ENCODE assay signal across 16 cellular contexts in genomic region chr2:117952237-117952636, GRCh38.
DNase-seq lines count a peak whose midpoint lies in the region; ATAC-seq lines count a peak whose summit lies in the region.
"Had no signal": no experiment of that assay in that cellular context is flagged by ENCODE, and none has a peak within 500 bp of the region (broad histone marks: within the 10 kb centered on the region; RNA-seq: fewer than 3 reads in every experiment).

No MANE protein-coding gene starts in this region.

- H4K91ac ChIP-seq in mesenchymal stem cell (ENCODE audit: low read length) = peak overlapping the region; percentile 3

- DNase-seq in NCI-H1694 treated with DMSO at 0.1 percent for 48 hours (lab: John Stamatoyannopoulos, UW) (peak; percentile 37), NCI-H1694 (lab: John Stamatoyannopoulos, UW) (no peak), T-helper 17 cell (no peak), mesenchymal stem cell (no peak), RPMI8226 (no peak)
- DNase-seq in effector memory CD8-positive, alpha-beta T cell = no peak
- no peak for DNase-seq in stimulated activated CD4-positive, alpha-beta T cell treated with anti-CD3 and anti-CD28 coated beads, Interleukin-4, amount 100 ng/mL, for 24 hours
- DNase-seq: AML-193; Caco-2; CD4-positive, alpha-beta T cell; H9 had no signal

- H3K4ac ChIP-seq in mesenchymal stem cell (ENCODE audit: low read depth in 1 of 2, low read length in 2 of 2) = no peak overlapping the region

- no peak overlapping the region for H2BK12ac ChIP-seq in mesenchymal stem cell (ENCODE audit: low read length in 2 of 2)

- H3K23ac ChIP-seq in mesenchymal stem cell (ENCODE audit: low read length in 2 of 2) = no peak overlapping the region

- peak overlapping the region; percentile 19 for H3K27ac Mint-ChIP-seq in T-helper 17 cell
- H3K27ac Mint-ChIP-seq in effector memory CD8-positive, alpha-beta T cell = peak overlapping the region; percentile 15 to 22
- H3K27ac Mint-ChIP-seq: CD4-positive, alpha-beta T cell; H9 had no signal

- no peak overlapping the region for H3K4me2 ChIP-seq in mesenchymal stem cell (ENCODE audit: low read length, poor library complexity, severe bottlenecking)
- H3K4me2 ChIP-seq: A549 had no signal

- no peak overlapping the region for H3K27ac ChIP-seq in mesenchymal stem cell (ENCODE audit: low read length, poor library complexity, severe bottlenecking)
- H3K27ac ChIP-seq: 22Rv1, A549, C4-2B, HL-60 had no signal

- peaks cover 8% of the 10 kb centered on the region for H3K4me1 Mint-ChIP-seq in T-helper 17 cell
- H3K4me1 Mint-ChIP-seq in effector memory CD8-positive, alpha-beta T cell (ENCODE audit: low read depth in 2 of 2) = no peaks in the 10 kb centered on the region

- no peak overlapping the region for H3K9ac ChIP-seq in mesenchymal stem cell (ENCODE audit: low read length)

- ATAC-seq in T-helper 17 cell (no peak), HG02588 (IDR thresholded peaks at IDR 0.05; ENCODE audit: unreplicated experiment) (no peak)
- ATAC-seq in effector memory CD8-positive, alpha-beta T cell (replicated peaks) = no peak
- ATAC-seq: A549 had no signal

- H4K8ac ChIP-seq in mesenchymal stem cell (ENCODE audit: low read length) = no peak overlapping the region

- no peak overlapping the region for H2BK15ac ChIP-seq in mesenchymal stem cell (ENCODE audit: low read depth, poor library complexity, severe bottlenecking)

- no peaks in the 10 kb centered on the region for H3K9me3 Mint-ChIP-seq in effector memory CD8-positive, alpha-beta T cell
- H3K9me3 Mint-ChIP-seq: CD4-positive, alpha-beta T cell; H9 had no signal

- H3K4me3 ChIP-seq in mesenchymal stem cell (ENCODE audit: insufficient read depth in 1 of 2, low read depth in 1 of 2, low read length in 2 of 2) = no peak overlapping the region
- H3K4me3 ChIP-seq: A549 had no signal

- peaks cover 23 to 97% of the 10 kb centered on the region in 2 experiments for H3K36me3 ChIP-seq in mesenchymal stem cell (ENCODE audit: control insufficient read depth in 1 of 2, insufficient read depth in 2 of 2, low read depth in 1 of 2, low read length in 2 of 2)

- no peaks in the 10 kb centered on the region for H3K4me1 ChIP-seq in mesenchymal stem cell (ENCODE audit: control insufficient read depth, insufficient read depth, low read depth, low read length)

- H3K4me3 Mint-ChIP-seq in T-helper 17 cell = no peak overlapping the region
- no peak overlapping the region for H3K4me3 Mint-ChIP-seq in effector memory CD8-positive, alpha-beta T cell
- H3K4me3 Mint-ChIP-seq: CD4-positive, alpha-beta T cell; H9 had no signal

- no peak overlapping the region for H2BK120ac ChIP-seq in mesenchymal stem cell (ENCODE audit: low read depth, low read length)

- no peak overlapping the region for H3K18ac ChIP-seq in mesenchymal stem cell (ENCODE audit: low read depth in 1 of 2, low read length in 2 of 2)

- no peak overlapping the region for H2AK5ac ChIP-seq in mesenchymal stem cell (ENCODE audit: low read length, severe bottlenecking)

- no peak overlapping the region for H2AFZ ChIP-seq in mesenchymal stem cell (ENCODE audit: low read depth, low read length)

- H3K27me3 ChIP-seq in mesenchymal stem cell (ENCODE audit: control insufficient read depth in 1 of 2, insufficient read depth in 1 of 2, low read length in 2 of 2) = no peaks in the 10 kb centered on the region

- no peaks in the 10 kb centered on the region for H3K27me3 Mint-ChIP-seq in T-helper 17 cell
- H3K27me3 Mint-ChIP-seq in effector memory CD8-positive, alpha-beta T cell = no peaks in the 10 kb centered on the region
- H3K27me3 Mint-ChIP-seq: CD4-positive, alpha-beta T cell had no signal

- H3K14ac ChIP-seq in mesenchymal stem cell (ENCODE audit: low read length in 2 of 2) = no peak overlapping the region

- peaks cover 11% of the 10 kb centered on the region for H3K79me1 ChIP-seq in mesenchymal stem cell (replicated peaks; ENCODE audit: low read length, poor library complexity, severe bottlenecking)

- no peaks in the 10 kb centered on the region for H3K9me3 ChIP-seq in T-helper 17 cell (ENCODE audit: control insufficient read depth, low read length, poor library complexity, severe bottlenecking)
- no peaks in the 10 kb centered on the region for H3K9me3 ChIP-seq in mesenchymal stem cell (ENCODE audit: control insufficient read depth, low read length)
- H3K9me3 ChIP-seq: A549, Caco-2 had no signal

- 87% methylated on average over 3 of the region's 4 CpGs for WGBS in mesenchymal stem cell

- H3K36me3 Mint-ChIP-seq in T-helper 17 cell (ENCODE audit: low read depth) = peaks cover 9% of the 10 kb centered on the region
- peaks cover 61% of the 10 kb centered on the region for H3K36me3 Mint-ChIP-seq in effector memory CD8-positive, alpha-beta T cell (ENCODE audit: insufficient read depth)

- H2BK5ac ChIP-seq in mesenchymal stem cell (ENCODE audit: low read depth, low read length, poor library complexity, severe bottlenecking) = no peak overlapping the region
